In genomic region chr7:82359426-82359825, GRCh38 we compare ENCODE assay signal across 1 cellular context.
TF ChIP-seq lines count a peak whose summit lies in the region.

No MANE protein-coding gene starts in this region.

TF ChIP-seq in GM12878, 131 proteins besides CTCF, POLR2A, EP300 and RAD21 (continued from another document):
- TF ChIP-seq BHLHE40 (IDR thresholded peaks at IDR 0.05; ENCODE audit: borderline replicate concordance in 1 of 2, low read depth in 2 of 2, low read length in 1 of 2) (no peak), SUZ12 (IDR thresholded peaks at IDR 0.05; ENCODE audit: unreplicated experiment) (no peak), RCOR1 (conservative IDR thresholded peaks at IDR 0.05; ENCODE audit: low read depth, low read length) (no peak), CREB1 (IDR thresholded peaks at IDR 0.05; ENCODE audit: low read depth) (no peak), RELA (IDR thresholded peaks at IDR 0.05; ENCODE audit: borderline replicate concordance, partially characterized antibody) (no peak), TARDBP (IDR thresholded peaks at IDR 0.05; ENCODE audit: borderline replicate concordance) (no peak), PBX3 (IDR thresholded peaks at IDR 0.05; ENCODE audit: insufficient replicate concordance, low read depth, low read length) (no peak), REST (IDR thresholded peaks at IDR 0.05; ENCODE audit: low read depth, low read length) (no peak), BCL11A (IDR thresholded peaks at IDR 0.05; ENCODE audit: low read depth, low read length) (no peak), ASH2L (IDR thresholded peaks at IDR 0.05; ENCODE audit: borderline replicate concordance, low read depth) (no peak)
- TF ChIP-seq, protein P1, sequence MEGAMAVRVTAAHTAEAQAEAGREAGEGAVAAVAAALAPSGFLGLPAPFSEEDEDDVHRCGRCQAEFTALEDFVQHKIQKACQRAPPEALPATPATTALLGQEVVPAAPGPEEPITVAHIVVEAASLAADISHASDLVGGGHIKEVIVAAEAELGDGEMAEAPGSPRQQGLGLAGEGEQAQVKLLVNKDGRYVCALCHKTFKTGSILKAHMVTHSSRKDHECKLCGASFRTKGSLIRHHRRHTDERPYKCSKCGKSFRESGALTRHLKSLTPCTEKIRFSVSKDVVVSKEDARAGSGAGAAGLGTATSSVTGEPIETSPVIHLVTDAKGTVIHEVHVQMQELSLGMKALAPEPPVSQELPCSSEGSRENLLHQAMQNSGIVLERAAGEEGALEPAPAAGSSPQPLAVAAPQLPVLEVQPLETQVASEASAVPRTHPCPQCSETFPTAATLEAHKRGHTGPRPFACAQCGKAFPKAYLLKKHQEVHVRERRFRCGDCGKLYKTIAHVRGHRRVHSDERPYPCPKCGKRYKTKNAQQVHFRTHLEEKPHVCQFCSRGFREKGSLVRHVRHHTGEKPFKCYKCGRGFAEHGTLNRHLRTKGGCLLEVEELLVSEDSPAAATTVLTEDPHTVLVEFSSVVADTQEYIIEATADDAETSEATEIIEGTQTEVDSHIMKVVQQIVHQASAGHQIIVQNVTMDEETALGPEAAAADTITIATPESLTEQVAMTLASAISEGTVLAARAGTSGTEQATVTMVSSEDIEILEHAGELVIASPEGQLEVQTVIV (IDR thresholded peaks at IDR 0.05; ENCODE audit: borderline replicate concordance, partially characterized antibody), result no peak
